1 cellular context compared by ENCODE assay signal in the genomic region with DNA sequence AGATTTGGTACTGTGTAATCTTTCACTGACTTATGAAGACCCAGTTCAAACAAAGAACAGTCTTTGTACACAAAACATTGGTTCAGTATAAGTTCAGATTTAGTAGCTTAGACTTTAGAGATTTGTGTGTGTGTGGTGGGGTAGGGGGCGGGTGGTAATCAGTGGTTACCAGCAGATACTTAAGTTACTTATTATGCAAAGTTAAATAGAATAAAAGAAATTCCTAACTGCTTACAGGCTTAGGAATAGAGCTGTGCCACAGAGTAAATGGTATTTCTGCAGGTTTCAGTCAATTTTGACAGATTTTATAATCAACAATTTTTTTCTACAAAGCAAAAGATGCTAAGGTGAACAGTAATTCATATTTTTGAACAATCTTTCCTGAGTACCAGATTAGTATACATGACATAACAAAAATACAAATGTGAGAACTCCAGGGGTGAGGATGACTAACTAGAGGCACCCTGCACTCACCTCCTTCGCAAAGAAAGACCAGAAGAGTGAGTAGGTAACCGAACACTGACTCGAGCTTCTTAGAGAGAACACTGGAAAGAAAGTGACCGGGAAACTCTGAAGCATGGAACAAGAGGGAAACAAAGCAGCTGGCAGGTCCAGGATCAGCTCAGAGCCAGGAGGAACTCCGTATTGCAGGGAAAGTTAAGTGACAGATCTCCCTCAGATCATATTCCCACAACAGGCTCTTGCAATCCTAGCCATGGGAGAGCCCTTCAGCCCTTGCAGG.
TF ChIP-seq lines count a peak whose summit lies in the region.

No MANE protein-coding gene starts in this region.

TF ChIP-seq in GM23338, 12 proteins besides CTCF, POLR2A, EP300 and RAD21 (continued from another document):
- TF ChIP-seq REST (IDR thresholded peaks at IDR 0.05; ENCODE audit: unreplicated experiment): no peak
